Comparison of ENCODE assay signal across 1 cellular context in the genomic region with DNA sequence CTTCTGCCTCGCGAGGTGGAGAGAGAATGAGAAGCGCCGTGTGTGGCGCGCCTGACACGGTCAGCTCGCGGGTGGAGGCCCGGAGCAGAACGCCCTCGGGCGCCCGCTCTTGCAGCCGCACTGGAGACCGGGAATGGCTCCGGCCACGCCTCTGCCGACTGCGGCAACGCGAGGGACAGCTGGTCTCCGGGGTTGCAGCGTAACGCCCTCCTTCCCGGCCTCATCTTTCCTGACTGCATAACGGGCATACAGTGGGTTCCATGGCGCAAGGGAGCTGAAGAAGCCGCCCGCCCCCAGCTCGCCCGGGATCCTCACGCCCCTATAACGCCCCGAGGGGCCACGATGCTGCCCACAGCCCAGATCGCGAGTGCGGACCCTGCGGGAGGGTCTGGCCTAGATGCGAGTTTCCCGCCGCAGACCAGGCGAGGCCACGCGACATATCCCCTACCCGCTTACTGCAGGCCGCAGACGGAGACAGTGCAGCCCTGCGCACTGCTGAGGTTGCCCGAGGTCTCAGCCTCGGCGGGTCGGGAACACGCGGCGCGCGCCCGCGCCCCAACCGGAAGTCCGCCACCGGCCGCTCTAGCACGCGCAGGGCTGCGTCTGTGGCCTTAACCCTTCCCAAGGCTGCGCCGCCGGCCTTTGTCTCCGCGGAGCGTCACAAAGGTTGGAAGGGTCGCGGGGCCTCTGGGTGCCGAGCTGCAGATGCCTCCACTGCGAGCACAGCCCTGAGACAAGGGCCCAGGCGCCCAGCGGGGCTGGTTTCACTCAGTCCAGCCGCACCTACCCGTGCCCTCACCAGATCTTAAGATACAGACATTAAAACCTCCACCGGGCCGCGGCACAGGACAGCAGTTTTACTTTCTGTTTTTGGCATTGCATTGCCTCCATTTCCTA.
A peak's percentile ranks its signal among the peaks of the same experiment; 100 is the strongest.
TF ChIP-seq lines count a peak whose summit lies in the region.

No MANE protein-coding gene starts in this region.

TF ChIP-seq in K562, 482 proteins besides CTCF, POLR2A, EP300 and RAD21 (continued from another document and continues in another):
- TF ChIP-seq, protein P1, sequence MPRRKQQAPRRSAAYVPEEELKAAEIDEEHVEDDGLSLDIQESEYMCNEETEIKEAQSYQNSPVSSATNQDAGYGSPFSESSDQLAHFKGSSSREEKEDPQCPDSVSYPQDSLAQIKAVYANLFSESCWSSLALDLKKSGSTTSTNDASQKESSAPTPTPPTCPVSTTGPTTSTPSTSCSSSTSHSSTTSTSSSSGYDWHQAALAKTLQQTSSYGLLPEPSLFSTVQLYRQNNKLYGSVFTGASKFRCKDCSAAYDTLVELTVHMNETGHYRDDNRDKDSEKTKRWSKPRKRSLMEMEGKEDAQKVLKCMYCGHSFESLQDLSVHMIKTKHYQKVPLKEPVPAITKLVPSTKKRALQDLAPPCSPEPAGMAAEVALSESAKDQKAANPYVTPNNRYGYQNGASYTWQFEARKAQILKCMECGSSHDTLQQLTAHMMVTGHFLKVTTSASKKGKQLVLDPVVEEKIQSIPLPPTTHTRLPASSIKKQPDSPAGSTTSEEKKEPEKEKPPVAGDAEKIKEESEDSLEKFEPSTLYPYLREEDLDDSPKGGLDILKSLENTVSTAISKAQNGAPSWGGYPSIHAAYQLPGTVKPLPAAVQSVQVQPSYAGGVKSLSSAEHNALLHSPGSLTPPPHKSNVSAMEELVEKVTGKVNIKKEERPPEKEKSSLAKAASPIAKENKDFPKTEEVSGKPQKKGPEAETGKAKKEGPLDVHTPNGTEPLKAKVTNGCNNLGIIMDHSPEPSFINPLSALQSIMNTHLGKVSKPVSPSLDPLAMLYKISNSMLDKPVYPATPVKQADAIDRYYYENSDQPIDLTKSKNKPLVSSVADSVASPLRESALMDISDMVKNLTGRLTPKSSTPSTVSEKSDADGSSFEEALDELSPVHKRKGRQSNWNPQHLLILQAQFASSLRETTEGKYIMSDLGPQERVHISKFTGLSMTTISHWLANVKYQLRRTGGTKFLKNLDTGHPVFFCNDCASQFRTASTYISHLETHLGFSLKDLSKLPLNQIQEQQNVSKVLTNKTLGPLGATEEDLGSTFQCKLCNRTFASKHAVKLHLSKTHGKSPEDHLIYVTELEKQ (CRISPR knock-in tag; IDR thresholded peaks at IDR 0.05), result 0 out of 2 replicates have a peak, but pooled peaks have one; percentile 16
- TF ChIP-seq, protein P2, sequence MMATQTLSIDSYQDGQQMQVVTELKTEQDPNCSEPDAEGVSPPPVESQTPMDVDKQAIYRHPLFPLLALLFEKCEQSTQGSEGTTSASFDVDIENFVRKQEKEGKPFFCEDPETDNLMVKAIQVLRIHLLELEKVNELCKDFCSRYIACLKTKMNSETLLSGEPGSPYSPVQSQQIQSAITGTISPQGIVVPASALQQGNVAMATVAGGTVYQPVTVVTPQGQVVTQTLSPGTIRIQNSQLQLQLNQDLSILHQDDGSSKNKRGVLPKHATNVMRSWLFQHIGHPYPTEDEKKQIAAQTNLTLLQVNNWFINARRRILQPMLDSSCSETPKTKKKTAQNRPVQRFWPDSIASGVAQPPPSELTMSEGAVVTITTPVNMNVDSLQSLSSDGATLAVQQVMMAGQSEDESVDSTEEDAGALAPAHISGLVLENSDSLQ (IDR thresholded peaks at IDR 0.05), result no peak
- TF ChIP-seq SMARCB1 (IDR thresholded peaks at IDR 0.05; ENCODE audit: insufficient read length, low read depth), result no peak
- TF ChIP-seq, protein P3, sequence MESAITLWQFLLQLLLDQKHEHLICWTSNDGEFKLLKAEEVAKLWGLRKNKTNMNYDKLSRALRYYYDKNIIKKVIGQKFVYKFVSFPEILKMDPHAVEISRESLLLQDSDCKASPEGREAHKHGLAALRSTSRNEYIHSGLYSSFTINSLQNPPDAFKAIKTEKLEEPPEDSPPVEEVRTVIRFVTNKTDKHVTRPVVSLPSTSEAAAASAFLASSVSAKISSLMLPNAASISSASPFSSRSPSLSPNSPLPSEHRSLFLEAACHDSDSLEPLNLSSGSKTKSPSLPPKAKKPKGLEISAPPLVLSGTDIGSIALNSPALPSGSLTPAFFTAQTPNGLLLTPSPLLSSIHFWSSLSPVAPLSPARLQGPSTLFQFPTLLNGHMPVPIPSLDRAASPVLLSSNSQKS (CRISPR knock-in tag; IDR thresholded peaks at IDR 0.05), result no peak
- TF ChIP-seq ZNF408 (CRISPR knock-in tag; IDR thresholded peaks at IDR 0.05; ENCODE audit: low read depth), result no peak
- no peak for TF ChIP-seq ILF3 (IDR thresholded peaks at IDR 0.05; ENCODE audit: borderline replicate concordance)
- TF ChIP-seq, protein P4, sequence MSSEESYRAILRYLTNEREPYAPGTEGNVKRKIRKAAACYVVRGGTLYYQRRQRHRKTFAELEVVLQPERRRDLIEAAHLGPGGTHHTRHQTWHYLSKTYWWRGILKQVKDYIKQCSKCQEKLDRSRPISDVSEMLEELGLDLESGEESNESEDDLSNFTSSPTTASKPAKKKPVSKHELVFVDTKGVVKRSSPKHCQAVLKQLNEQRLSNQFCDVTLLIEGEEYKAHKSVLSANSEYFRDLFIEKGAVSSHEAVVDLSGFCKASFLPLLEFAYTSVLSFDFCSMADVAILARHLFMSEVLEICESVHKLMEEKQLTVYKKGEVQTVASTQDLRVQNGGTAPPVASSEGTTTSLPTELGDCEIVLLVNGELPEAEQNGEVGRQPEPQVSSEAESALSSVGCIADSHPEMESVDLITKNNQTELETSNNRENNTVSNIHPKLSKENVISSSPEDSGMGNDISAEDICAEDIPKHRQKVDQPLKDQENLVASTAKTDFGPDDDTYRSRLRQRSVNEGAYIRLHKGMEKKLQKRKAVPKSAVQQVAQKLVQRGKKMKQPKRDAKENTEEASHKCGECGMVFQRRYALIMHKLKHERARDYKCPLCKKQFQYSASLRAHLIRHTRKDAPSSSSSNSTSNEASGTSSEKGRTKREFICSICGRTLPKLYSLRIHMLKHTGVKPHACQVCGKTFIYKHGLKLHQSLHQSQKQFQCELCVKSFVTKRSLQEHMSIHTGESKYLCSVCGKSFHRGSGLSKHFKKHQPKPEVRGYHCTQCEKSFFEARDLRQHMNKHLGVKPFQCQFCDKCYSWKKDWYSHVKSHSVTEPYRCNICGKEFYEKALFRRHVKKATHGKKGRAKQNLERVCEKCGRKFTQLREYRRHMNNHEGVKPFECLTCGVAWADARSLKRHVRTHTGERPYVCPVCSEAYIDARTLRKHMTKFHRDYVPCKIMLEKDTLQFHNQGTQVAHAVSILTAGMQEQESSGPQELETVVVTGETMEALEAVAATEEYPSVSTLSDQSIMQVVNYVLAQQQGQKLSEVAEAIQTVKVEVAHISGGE (CRISPR knock-in tag; IDR thresholded peaks at IDR 0.05), result peak in 2 of 3 experiments; percentile 40 to 82; a peak in 2 of 6 replicates
- no peak for TF ChIP-seq NFE2L1 (tag; IDR thresholded peaks at IDR 0.05; ENCODE audit: borderline replicate concordance, low read depth)
- no peak for TF ChIP-seq SRSF9 (IDR thresholded peaks at IDR 0.05; ENCODE audit: borderline replicate concordance, low read depth, low read length)
- peak; percentile 51 for TF ChIP-seq FUS (optimal IDR thresholded peaks at IDR 0.05; ENCODE audit: low read depth, low read length)
- TF ChIP-seq RBFOX2 (IDR thresholded peaks at IDR 0.05; ENCODE audit: low read depth, low read length), result peak; percentile 97
- peak; percentile 57; the same call in 1 of the 2 replicates for TF ChIP-seq ZBTB17 (CRISPR knock-in tag; IDR thresholded peaks at IDR 0.05)
- TF ChIP-seq KLF6 (CRISPR knock-in tag; IDR thresholded peaks at IDR 0.05; ENCODE audit: borderline replicate concordance), result no peak
- TF ChIP-seq LEF1 (IDR thresholded peaks at IDR 0.05), result no peak
- no peak for TF ChIP-seq MYNN (IDR thresholded peaks at IDR 0.05)
- no peak for TF ChIP-seq MYNN (CRISPR knock-in tag; IDR thresholded peaks at IDR 0.05)
- TF ChIP-seq YY1 (IDR thresholded peaks at IDR 0.05; ENCODE audit: borderline replicate concordance in 1 of 3, control insufficient read depth in 1 of 3, extremely low read depth in 1 of 3, insufficient read depth in 3 of 3, insufficient read length in 1 of 3, insufficient replicate concordance in 2 of 3, low read depth in 1 of 3, low read length in 2 of 3), result peak in 2 of 3 experiments; percentile 45 to 64
- TF ChIP-seq, protein P5, sequence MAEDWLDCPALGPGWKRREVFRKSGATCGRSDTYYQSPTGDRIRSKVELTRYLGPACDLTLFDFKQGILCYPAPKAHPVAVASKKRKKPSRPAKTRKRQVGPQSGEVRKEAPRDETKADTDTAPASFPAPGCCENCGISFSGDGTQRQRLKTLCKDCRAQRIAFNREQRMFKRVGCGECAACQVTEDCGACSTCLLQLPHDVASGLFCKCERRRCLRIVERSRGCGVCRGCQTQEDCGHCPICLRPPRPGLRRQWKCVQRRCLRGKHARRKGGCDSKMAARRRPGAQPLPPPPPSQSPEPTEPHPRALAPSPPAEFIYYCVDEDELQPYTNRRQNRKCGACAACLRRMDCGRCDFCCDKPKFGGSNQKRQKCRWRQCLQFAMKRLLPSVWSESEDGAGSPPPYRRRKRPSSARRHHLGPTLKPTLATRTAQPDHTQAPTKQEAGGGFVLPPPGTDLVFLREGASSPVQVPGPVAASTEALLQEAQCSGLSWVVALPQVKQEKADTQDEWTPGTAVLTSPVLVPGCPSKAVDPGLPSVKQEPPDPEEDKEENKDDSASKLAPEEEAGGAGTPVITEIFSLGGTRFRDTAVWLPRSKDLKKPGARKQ (CRISPR knock-in tag; IDR thresholded peaks at IDR 0.05), result no peak
- peak; percentile 81; the same call in 1 of the 2 replicates for TF ChIP-seq PHB (CRISPR knock-in tag; IDR thresholded peaks at IDR 0.05)
- peak; percentile 41 for TF ChIP-seq ARID1B (IDR thresholded peaks at IDR 0.05)
- no peak for TF ChIP-seq SREBF1 (IDR thresholded peaks at IDR 0.05; ENCODE audit: borderline replicate concordance, low read depth, low read length)
- TF ChIP-seq MXI1 (IDR thresholded peaks at IDR 0.05; ENCODE audit: low read depth, low read length), result no peak; the same call in 1 of the 2 replicates
- TF ChIP-seq, protein P6, sequence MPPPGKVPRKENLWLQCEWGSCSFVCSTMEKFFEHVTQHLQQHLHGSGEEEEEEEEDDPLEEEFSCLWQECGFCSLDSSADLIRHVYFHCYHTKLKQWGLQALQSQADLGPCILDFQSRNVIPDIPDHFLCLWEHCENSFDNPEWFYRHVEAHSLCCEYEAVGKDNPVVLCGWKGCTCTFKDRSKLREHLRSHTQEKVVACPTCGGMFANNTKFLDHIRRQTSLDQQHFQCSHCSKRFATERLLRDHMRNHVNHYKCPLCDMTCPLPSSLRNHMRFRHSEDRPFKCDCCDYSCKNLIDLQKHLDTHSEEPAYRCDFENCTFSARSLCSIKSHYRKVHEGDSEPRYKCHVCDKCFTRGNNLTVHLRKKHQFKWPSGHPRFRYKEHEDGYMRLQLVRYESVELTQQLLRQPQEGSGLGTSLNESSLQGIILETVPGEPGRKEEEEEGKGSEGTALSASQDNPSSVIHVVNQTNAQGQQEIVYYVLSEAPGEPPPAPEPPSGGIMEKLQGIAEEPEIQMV (tag; conservative IDR thresholded peaks at IDR 0.05; ENCODE audit: low read depth), result no peak
- TF ChIP-seq, protein P7, sequence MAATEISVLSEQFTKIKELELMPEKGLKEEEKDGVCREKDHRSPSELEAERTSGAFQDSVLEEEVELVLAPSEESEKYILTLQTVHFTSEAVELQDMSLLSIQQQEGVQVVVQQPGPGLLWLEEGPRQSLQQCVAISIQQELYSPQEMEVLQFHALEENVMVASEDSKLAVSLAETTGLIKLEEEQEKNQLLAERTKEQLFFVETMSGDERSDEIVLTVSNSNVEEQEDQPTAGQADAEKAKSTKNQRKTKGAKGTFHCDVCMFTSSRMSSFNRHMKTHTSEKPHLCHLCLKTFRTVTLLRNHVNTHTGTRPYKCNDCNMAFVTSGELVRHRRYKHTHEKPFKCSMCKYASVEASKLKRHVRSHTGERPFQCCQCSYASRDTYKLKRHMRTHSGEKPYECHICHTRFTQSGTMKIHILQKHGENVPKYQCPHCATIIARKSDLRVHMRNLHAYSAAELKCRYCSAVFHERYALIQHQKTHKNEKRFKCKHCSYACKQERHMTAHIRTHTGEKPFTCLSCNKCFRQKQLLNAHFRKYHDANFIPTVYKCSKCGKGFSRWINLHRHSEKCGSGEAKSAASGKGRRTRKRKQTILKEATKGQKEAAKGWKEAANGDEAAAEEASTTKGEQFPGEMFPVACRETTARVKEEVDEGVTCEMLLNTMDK (IDR thresholded peaks at IDR 0.05; ENCODE audit: borderline replicate concordance, insufficient read depth, low read depth, low read length, poor library complexity, severe bottlenecking), result no peak
- peak; percentile 75 for TF ChIP-seq PCBP1 (IDR thresholded peaks at IDR 0.05; ENCODE audit: low read depth, low read length, poor library complexity, severe bottlenecking)
- TF ChIP-seq, protein P8, sequence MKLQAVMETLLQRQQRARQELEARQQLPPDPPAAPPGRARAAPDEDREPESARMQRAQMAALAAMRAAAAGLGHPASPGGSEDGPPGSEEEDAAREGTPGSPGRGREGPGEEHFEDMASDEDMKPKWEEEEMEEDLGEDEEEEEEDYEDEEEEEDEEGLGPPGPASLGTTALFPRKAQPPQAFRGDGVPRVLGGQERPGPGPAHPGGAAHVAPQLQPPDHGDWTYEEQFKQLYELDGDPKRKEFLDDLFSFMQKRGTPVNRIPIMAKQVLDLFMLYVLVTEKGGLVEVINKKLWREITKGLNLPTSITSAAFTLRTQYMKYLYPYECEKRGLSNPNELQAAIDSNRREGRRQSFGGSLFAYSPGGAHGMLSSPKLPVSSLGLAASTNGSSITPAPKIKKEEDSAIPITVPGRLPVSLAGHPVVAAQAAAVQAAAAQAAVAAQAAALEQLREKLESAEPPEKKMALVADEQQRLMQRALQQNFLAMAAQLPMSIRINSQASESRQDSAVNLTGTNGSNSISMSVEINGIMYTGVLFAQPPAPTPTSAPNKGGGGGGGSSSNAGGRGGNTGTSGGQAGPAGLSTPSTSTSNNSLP (IDR thresholded peaks at IDR 0.05; ENCODE audit: borderline replicate concordance, low read depth, low read length), result 0 out of 2 replicates have a peak, but pooled peaks have one; percentile 25
- TF ChIP-seq, protein P9, sequence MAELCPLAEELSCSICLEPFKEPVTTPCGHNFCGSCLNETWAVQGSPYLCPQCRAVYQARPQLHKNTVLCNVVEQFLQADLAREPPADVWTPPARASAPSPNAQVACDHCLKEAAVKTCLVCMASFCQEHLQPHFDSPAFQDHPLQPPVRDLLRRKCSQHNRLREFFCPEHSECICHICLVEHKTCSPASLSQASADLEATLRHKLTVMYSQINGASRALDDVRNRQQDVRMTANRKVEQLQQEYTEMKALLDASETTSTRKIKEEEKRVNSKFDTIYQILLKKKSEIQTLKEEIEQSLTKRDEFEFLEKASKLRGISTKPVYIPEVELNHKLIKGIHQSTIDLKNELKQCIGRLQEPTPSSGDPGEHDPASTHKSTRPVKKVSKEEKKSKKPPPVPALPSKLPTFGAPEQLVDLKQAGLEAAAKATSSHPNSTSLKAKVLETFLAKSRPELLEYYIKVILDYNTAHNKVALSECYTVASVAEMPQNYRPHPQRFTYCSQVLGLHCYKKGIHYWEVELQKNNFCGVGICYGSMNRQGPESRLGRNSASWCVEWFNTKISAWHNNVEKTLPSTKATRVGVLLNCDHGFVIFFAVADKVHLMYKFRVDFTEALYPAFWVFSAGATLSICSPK (IDR thresholded peaks at IDR 0.05; ENCODE audit: borderline replicate concordance), result no peak
- peak in 1 of 2 experiments; percentile 79; a peak in 2 of 3 replicates for TF ChIP-seq CBX3 (IDR thresholded peaks at IDR 0.05; ENCODE audit: borderline replicate concordance in 1 of 2, low read length in 2 of 2)
- no peak for TF ChIP-seq HDAC6 (IDR thresholded peaks at IDR 0.05; ENCODE audit: low read depth, low read length)
- no peak for TF ChIP-seq ZBTB8A (IDR thresholded peaks at IDR 0.05; ENCODE audit: partially characterized antibody)
- TF ChIP-seq HDGF (IDR thresholded peaks at IDR 0.05), result no peak
- TF ChIP-seq TAF9B (IDR thresholded peaks at IDR 0.05; ENCODE audit: partially characterized antibody), result peak; percentile 90
- no peak for TF ChIP-seq NUFIP1 (IDR thresholded peaks at IDR 0.05; ENCODE audit: partially characterized antibody)
- TF ChIP-seq ETV6 (IDR thresholded peaks at IDR 0.05; ENCODE audit: borderline replicate concordance in 1 of 2, low read depth in 2 of 2, low read length in 1 of 2), result 0 out of 4 replicates have a peak, but pooled peaks of 1 of the 2 experiments have one; percentile 43
- TF ChIP-seq ETV6 (CRISPR knock-in tag; IDR thresholded peaks at IDR 0.05; ENCODE audit: borderline replicate concordance), result no peak
